In genomic region chr22:23128269-23129108, GRCh38 we compare ENCODE assay signal across 8 cellular contexts. TPM values are rescaled to one million over a fixed set of nuclear protein-coding genes. Genes with fewer than 3 reads are reported as not detected.
DNase-seq lines count a peak whose midpoint lies in the region; ATAC-seq and TF ChIP-seq lines count a peak whose summit lies in the region.

No MANE protein-coding gene starts in this region.

- H3K27me3 ChIP-seq in parathyroid adenoma (ENCODE audit: control insufficient read depth, insufficient read depth, low read length) (no peaks in the 10 kb centered on the region), tibial artery (no peaks in the 10 kb centered on the region)

- H3K79me2 ChIP-seq in parathyroid adenoma: no peaks in the 10 kb centered on the region

- intact Hi-C loops in tibial artery (cut with DNase I; ENCODE audit: low total_unique reads): loop anchor here (2.0 to 10.0 kb wide), 2 partner anchors 172 to 274 kb away; no protein-coding TSS in a partner anchor

- H3K9me3 ChIP-seq in parathyroid adenoma (ENCODE audit: control insufficient read depth, low read length): no peaks in the 10 kb centered on the region
- no peaks in the 10 kb centered on the region for H3K9me3 ChIP-seq in tibial artery

- H3K4me2 ChIP-seq in parathyroid adenoma (ENCODE audit: low read length): no peak overlapping the region

- H3K27ac ChIP-seq in parathyroid adenoma: no peak overlapping the region
- no peak overlapping the region for H3K27ac ChIP-seq in tibial artery

- DNase-seq in CMK (ENCODE audit: low read depth) (peak; percentile 51), HT1080 (ENCODE audit: low read depth) (peak; percentile 53), SHP77 (lab: John Stamatoyannopoulos, UW) (peak; percentile 69 to 71), germinal center (ENCODE audit: low spot score) (peak; percentile 90), tibial artery (peak; percentile 55 to 75)
- DNase-seq in activated naive CD4-positive, alpha-beta T cell (lab: John Stamatoyannopoulos, UW): peak; percentile 33 to 67 (median 51)

- H3K4me3 ChIP-seq in parathyroid adenoma (ENCODE audit: low read depth, low read length): no peak overlapping the region
- H3K4me3 ChIP-seq in tibial artery: no peak overlapping the region

- no peaks in the 10 kb centered on the region for H3K4me1 ChIP-seq in parathyroid adenoma
- H3K4me1 ChIP-seq in tibial artery: no peaks in the 10 kb centered on the region

- TF ChIP-seq CTCF in parathyroid adenoma (IDR thresholded peaks at IDR 0.05) (peak; percentile 50), tibial artery (IDR thresholded peaks at IDR 0.05) (peak; percentile 74 to 85)

- no peak overlapping the region for H2AFZ ChIP-seq in parathyroid adenoma

- H3K36me3 ChIP-seq in parathyroid adenoma (ENCODE audit: control insufficient read depth, insufficient read depth, low read length) (no peaks in the 10 kb centered on the region), tibial artery (peaks cover 0 to 3% (median 0%) of the 10 kb centered on the region in 3 donors)

- no peak for ATAC-seq in GM21447 (IDR thresholded peaks at IDR 0.05; ENCODE audit: unreplicated experiment)

- no peak overlapping the region for H3K9ac ChIP-seq in parathyroid adenoma

RNA-seq across cellular contexts. Expression of gene RSPH14, which starts 13.3 kb away (rescaled TPM):
- not detected in 2 replicates for total RNA-seq in HT1080 (2014; rRNA removed; shearing (Covaris generic))
- not detected in 2 replicates for polyA plus RNA-seq in HT1080 (2015; cell fraction: cytosol; rRNA removed)
- polyA plus RNA-seq in HT1080 (2015; cell fraction: nucleus; rRNA removed): not detected in 2 replicates

RNA-seq across cellular contexts. Expression of gene RAB36, which starts 16.8 kb away (rescaled TPM):
- 1.4 and 1.9 TPM in 2 replicates for total RNA-seq in HT1080 (2014; rRNA removed; shearing (Covaris generic))
- polyA plus RNA-seq in HT1080 (2015; cell fraction: cytosol; rRNA removed): 2.8 and 4.5 TPM in 2 replicates
- polyA plus RNA-seq in HT1080 (2015; cell fraction: nucleus; rRNA removed): 3.0 and 3.2 TPM in 2 replicates

RNA-seq across cellular contexts. Expression of gene BCR, which starts 51.8 kb away (rescaled TPM):
- total RNA-seq in HT1080 (2014; rRNA removed; shearing (Covaris generic)): 26.5 and 28.9 TPM in 2 replicates
- polyA plus RNA-seq in HT1080 (2015; cell fraction: cytosol; rRNA removed): 10.1 and 15.0 TPM in 2 replicates
- polyA plus RNA-seq in HT1080 (2015; cell fraction: nucleus; rRNA removed): 19.8 and 26.4 TPM in 2 replicates

RNA-seq across cellular contexts. Expression of gene GNAZ, which starts 58.2 kb away (rescaled TPM):
- total RNA-seq in HT1080 (2014; rRNA removed; shearing (Covaris generic)): 0.70 and 1.00 TPM in 2 replicates
- polyA plus RNA-seq in HT1080 (2015; cell fraction: cytosol; rRNA removed): 1.1 and 1.2 TPM in 2 replicates
- 0.86 and 0.90 TPM in 2 replicates for polyA plus RNA-seq in HT1080 (2015; cell fraction: nucleus; rRNA removed)
